33 cellular contexts compared by ENCODE assay signal in genomic region chr16:75971334-75971733, GRCh38.
"Had no signal": no experiment of that assay in that cellular context is flagged by ENCODE, and none has a peak within 500 bp of the region (broad histone marks: within the 10 kb centered on the region; RNA-seq: fewer than 3 reads in every experiment).

No MANE protein-coding gene starts in this region.

- H3K27ac ChIP-seq: adrenal gland, ascending aorta, body of pancreas, brain microvascular endothelial cell, breast epithelium, cardiac muscle cell had no signal

- DNase-seq: activated effector memory CD4-positive, alpha-beta T cell treated with anti-CD3 and anti-CD28 coated beads, Interleukin-2, amount 50 U/mL, for 16 hours; activated effector memory CD4-positive, alpha-beta T cell treated with Interleukin-2 at 50 U/mL for 16 hours; activated gamma-delta T cell; activated gamma-delta T cell treated with Interleukin-2 at 50 U/mL for 16 hours; activated naive CD4-positive, alpha-beta T cell; activated naive CD4-positive, alpha-beta T cell treated with anti-CD3 and anti-CD28 coated beads for 36 hours; activated naive CD4-positive, alpha-beta T cell treated with anti-CD3 and anti-CD28 coated beads, Interleukin-2, amount 10 ng/mL, durations not matched to agents 7 days and 5 days; activated naive CD4-positive, alpha-beta T cell treated with anti-CD3 and anti-CD28 coated beads, Interleukin-2, amount 50 U/mL, for 16 hours; activated naive CD4-positive, alpha-beta T cell treated with Interleukin-2 at 50 U/mL for 16 hours; activated naive CD8-positive, alpha-beta T cell treated with anti-CD3 and anti-CD28 coated beads for 36 hours; activated naive CD8-positive, alpha-beta T cell treated with anti-CD3 and anti-CD28 coated beads, Interleukin-2, amount 10 ng/mL, durations not matched to agents 7 days and 5 days; activated naive CD8-positive, alpha-beta T cell treated with anti-CD3 and anti-CD28 coated beads, Interleukin-2, amount 50 U/mL, for 24 hours; activated T-cell treated with anti-CD3 and anti-CD28 coated beads, Interleukin-2, amount 50 U/mL, for 1 hour; activated T-cell treated with anti-CD3 and anti-CD28 coated beads, Interleukin-2, amount 50 U/mL, for 24 hours; activated T-cell treated with anti-CD3 and anti-CD28 coated beads, Interleukin-2, amount 50 U/mL, for 4 hours; activated T-cell treated with anti-CD3 and anti-CD28 coated beads, Interleukin-2, amount 50 U/mL, for 48 hours; activated T-cell treated with anti-CD3 and anti-CD28 coated beads, Interleukin-2, amount 50 U/mL, for 72 hours; adrenal gland; amniotic stem cell; amygdala; anterior cingulate cortex; body of pancreas; brain microvascular endothelial cell; caudate nucleus; central memory CD4-positive, alpha-beta T cell; cerebellar nuclear complex had no signal

- FAIRE-seq: astrocyte, bronchial epithelial cell had no signal

- H3K9me3 ChIP-seq: adrenal gland, ascending aorta, body of pancreas, breast epithelium had no signal

- H3K4me3 ChIP-seq: adrenal gland, ascending aorta, body of pancreas, breast epithelium, cardiac muscle cell had no signal

- H3K4me1 ChIP-seq: adrenal gland, ascending aorta, body of pancreas, breast epithelium had no signal

- H3K36me3 ChIP-seq: adrenal gland, ascending aorta, brain microvascular endothelial cell, breast epithelium, cardiac muscle cell had no signal

- H3K27me3 ChIP-seq: adrenal gland, ascending aorta, body of pancreas, brain microvascular endothelial cell, breast epithelium, cardiac muscle cell had no signal

- ATAC-seq: activated naive CD4-positive, alpha-beta T cell treated with anti-CD3 and anti-CD28 coated beads, Interleukin-2, amount 50 U/mL, for 72 hours; activated naive CD8-positive, alpha-beta T cell treated with anti-CD3 and anti-CD28 coated beads, Interleukin-2, amount 50 U/mL, for 24 hours; activated T-cell treated with anti-CD3 and anti-CD28 coated beads, Interleukin-2, amount 50 U/mL, for 4 hours; activated T-cell treated with anti-CD3 and anti-CD28 coated beads, Interleukin-2, amount 50 U/mL, for 72 hours; activated T-helper 17 cell treated with anti-CD3 and anti-CD28 coated beads, Interleukin-2, amount 50 U/mL, for 72 hours; body of pancreas had no signal
